2 cellular contexts compared by ENCODE assay signal in genomic region chr2:219562049-219563020, GRCh38.
A peak's percentile ranks its signal among the peaks of the same experiment; 100 is the strongest.
TF ChIP-seq lines count a peak whose summit lies in the region.

No MANE protein-coding gene starts in this region.

TF ChIP-seq in HEK293, 187 proteins besides CTCF, POLR2A, EP300 and RAD21:
- TF ChIP-seq REST (tag by site-specific recombination; IDR thresholded peaks at IDR 0.05): peak; percentile 70
- TF ChIP-seq ZNF624 (tag by site-specific recombination; IDR thresholded peaks at IDR 0.05): no peak

TF ChIP-seq in K562, 482 proteins besides CTCF, POLR2A, EP300 and RAD21:
- peak; percentile 45; the same call in 1 of the 2 replicates for TF ChIP-seq POLR2G (IDR thresholded peaks at IDR 0.05; ENCODE audit: low read depth, low read length)
- TF ChIP-seq HOXB6 (CRISPR knock-in tag; IDR thresholded peaks at IDR 0.05; ENCODE audit: borderline replicate concordance): no peak
- no peak for TF ChIP-seq PKNOX1 (IDR thresholded peaks at IDR 0.05)
TF ChIP-seq in K562: peak in this region for 1.
